ENCODE assay signal across 18 cellular contexts in genomic region chr2:203744091-203744490, GRCh38. TPM values are rescaled to one million over a fixed set of nuclear protein-coding genes. Genes with fewer than 3 reads are reported as not detected.
DNase-seq lines count a peak whose midpoint lies in the region; FAIRE-seq and TF ChIP-seq lines count a peak whose summit lies in the region.
"Had no signal": no experiment of that assay in that cellular context is flagged by ENCODE, and none has a peak within 500 bp of the region (broad histone marks: within the 10 kb centered on the region; RNA-seq: fewer than 3 reads in every experiment).

No MANE protein-coding gene starts in this region.

- no peaks in the 10 kb centered on the region for H3K9me3 ChIP-seq in adipocyte (ENCODE audit: control insufficient read depth, low read length)
- H3K9me3 ChIP-seq in skeletal muscle tissue (ENCODE audit: control insufficient read depth in 3 of 3, low read length in 3 of 3) = no peaks in the 10 kb centered on the region
- H3K9me3 ChIP-seq in Peyer's patch = no peaks in the 10 kb centered on the region
- H3K9me3 ChIP-seq: colonic mucosa had no signal

- H3K27ac Mint-ChIP-seq in activated T-cell treated with anti-CD3 and anti-CD28 coated beads, Interleukin-2, amount 50 U/mL, for 24 hours = peak overlapping the region; percentile 87
- no peak overlapping the region for H3K27ac Mint-ChIP-seq in Calu3 (ENCODE audit: unreplicated experiment)
- H3K27ac Mint-ChIP-seq: mesothelial cell of epicardium had no signal

- no peaks in the 10 kb centered on the region for H3K27me3 ChIP-seq in adipocyte (replicated peaks; ENCODE audit: control insufficient read depth, insufficient read depth, low read length)
- no peaks in the 10 kb centered on the region for H3K27me3 ChIP-seq in skeletal muscle tissue (ENCODE audit: control insufficient read depth in 3 of 3, insufficient read depth in 3 of 3, low read length in 3 of 3)
- H3K27me3 ChIP-seq in Peyer's patch = no peaks in the 10 kb centered on the region
- H3K27me3 ChIP-seq: colonic mucosa had no signal

- FAIRE-seq in HTR-8/SVneo (lab: Jason Lieb, UNC) = no peak
- FAIRE-seq: G401.6, GM12878 had no signal

- TF ChIP-seq CTCF in Calu3 (IDR thresholded peaks at IDR 0.05; ENCODE audit: unreplicated experiment) (no peak), Peyer's patch (IDR thresholded peaks at IDR 0.05) (no peak)

- CTCF ChIA-PET in Calu3 (lab: Charles Lee) = interaction anchor here (0.6 kb wide), 1 partner anchor 24 kb away, joined by 4 read pairs; no protein-coding TSS in a partner anchor

- no peak overlapping the region for H3K4me3 Mint-ChIP-seq in activated T-cell treated with anti-CD3 and anti-CD28 coated beads, Interleukin-2, amount 50 U/mL, for 24 hours
- H3K4me3 Mint-ChIP-seq in Calu3 (ENCODE audit: low read depth, unreplicated experiment) = no peak overlapping the region
- H3K4me3 Mint-ChIP-seq: mesothelial cell of epicardium had no signal

- no TSS peak for BruUV-seq in Calu3 (replicated peaks; lab: Mats Ljungman, UMichigan)

- DNase-seq in activated T-cell treated with anti-CD3 and anti-CD28 coated beads, Interleukin-2, amount 50 U/mL, for 24 hours = no peak
- no peak for DNase-seq in activated T-cell treated with anti-CD3 and anti-CD28 coated beads, Interleukin-2, amount 50 U/mL, for 1 hour
- DNase-seq in HCEC 1CT (peak; percentile 41), adipocyte (ENCODE audit: low read depth) (no peak), Calu3 (no peak), HTR-8/SVneo (ENCODE audit: insufficient read length, low spot score) (no peak), Peyer's patch (no peak)
- DNase-seq: activated CD4-positive, alpha-beta T cell treated with anti-CD3 and anti-CD28 coated beads for 1 hour; colonic mucosa; COR-L47; NCI-H2029 treated with DMSO at 0.1 percent for 48 hours; SIG-M5 had no signal

- H3K4me1 Mint-ChIP-seq in activated T-cell treated with anti-CD3 and anti-CD28 coated beads, Interleukin-2, amount 50 U/mL, for 24 hours (ENCODE audit: low read depth) = peaks cover 86% of the 10 kb centered on the region
- peaks cover 10% of the 10 kb centered on the region for H3K4me1 Mint-ChIP-seq in Calu3 (ENCODE audit: low read depth, unreplicated experiment)

- intact Hi-C loops in Calu3 (cut with micrococcal nuclease; ENCODE audit: unreplicated experiment) = no loop called here

- no peaks in the 10 kb centered on the region for H3K27me3 Mint-ChIP-seq in activated T-cell treated with anti-CD3 and anti-CD28 coated beads, Interleukin-2, amount 50 U/mL, for 24 hours
- no peaks in the 10 kb centered on the region for H3K27me3 Mint-ChIP-seq in Calu3 (ENCODE audit: unreplicated experiment)

- H3K36me3 ChIP-seq in adipocyte (ENCODE audit: control insufficient read depth, insufficient read depth, low read length, severe bottlenecking) (no peaks in the 10 kb centered on the region), skeletal muscle tissue (ENCODE audit: control insufficient read depth in 3 of 3, insufficient read depth in 3 of 3, low read length in 3 of 3) (no peaks in the 10 kb centered on the region), Peyer's patch (no peaks in the 10 kb centered on the region)
- H3K36me3 ChIP-seq: colonic mucosa had no signal

- H3K9ac ChIP-seq in adipocyte (ENCODE audit: low read length) (peak overlapping the region; percentile 54), skeletal muscle tissue (ENCODE audit: low read depth in 1 of 3, low read length in 3 of 3) (no peak overlapping the region)

- H3K9me3 Mint-ChIP-seq in activated T-cell treated with anti-CD3 and anti-CD28 coated beads, Interleukin-2, amount 50 U/mL, for 24 hours = peaks cover 18% of the 10 kb centered on the region
- peaks cover 3% of the 10 kb centered on the region for H3K9me3 Mint-ChIP-seq in Calu3 (ENCODE audit: low read depth, unreplicated experiment)

- H3K4me3 ChIP-seq in adipocyte (ENCODE audit: low read length) = no peak overlapping the region
- H3K4me3 ChIP-seq in skeletal muscle tissue (ENCODE audit: low read length in 3 of 3) = no peak overlapping the region
- no peak overlapping the region for H3K4me3 ChIP-seq in Peyer's patch
- H3K4me3 ChIP-seq: colonic mucosa, GM12878 had no signal

- H3K36me3 Mint-ChIP-seq in activated T-cell treated with anti-CD3 and anti-CD28 coated beads, Interleukin-2, amount 50 U/mL, for 24 hours (ENCODE audit: low read depth) = peaks cover 72% of the 10 kb centered on the region
- H3K36me3 Mint-ChIP-seq in Calu3 (ENCODE audit: insufficient read depth, unreplicated experiment) = no peaks in the 10 kb centered on the region
- H3K36me3 Mint-ChIP-seq: mesothelial cell of epicardium had no signal

- H3K27ac ChIP-seq in skeletal muscle tissue (ENCODE audit: low read depth, low read length) (peak overlapping the region; percentile 74), Peyer's patch (no peak overlapping the region)
- H3K27ac ChIP-seq: colonic mucosa had no signal

- no peak for TF ChIP-seq POLR2A in Peyer's patch (IDR thresholded peaks at IDR 0.05)

- peaks cover 24% of the 10 kb centered on the region for H3K4me1 ChIP-seq in adipocyte (ENCODE audit: control insufficient read depth, insufficient read depth, low read length)
- H3K4me1 ChIP-seq in skeletal muscle tissue (ENCODE audit: control insufficient read depth in 3 of 3, insufficient read depth in 3 of 3, low read length in 3 of 3) = peaks cover 0 to 16% (median 11%) of the 10 kb centered on the region in 3 donors
- no peaks in the 10 kb centered on the region for H3K4me1 ChIP-seq in Peyer's patch
- H3K4me1 ChIP-seq: colonic mucosa had no signal

RNA-seq across cellular contexts. Expression of gene CD28, which starts 37.7 kb away (rescaled TPM):
- total RNA-seq in skeletal muscle tissue = 4.2 TPM
- total RNA-seq in Calu3 (2022) = 0.07 TPM in 1 of 2 replicates, not detected in the other
- 1 to 10 TPM in 1 of 4 donors, under 1 TPM in 3; 0.53 to 5.0 (median 0.76) TPM for total RNA-seq in Peyer's patch
- total RNA-seq: kidney epithelial cell, mesothelial cell of epicardium, NCI-H460 had no signal
